8 cellular contexts compared by ENCODE assay signal in the genomic region with DNA sequence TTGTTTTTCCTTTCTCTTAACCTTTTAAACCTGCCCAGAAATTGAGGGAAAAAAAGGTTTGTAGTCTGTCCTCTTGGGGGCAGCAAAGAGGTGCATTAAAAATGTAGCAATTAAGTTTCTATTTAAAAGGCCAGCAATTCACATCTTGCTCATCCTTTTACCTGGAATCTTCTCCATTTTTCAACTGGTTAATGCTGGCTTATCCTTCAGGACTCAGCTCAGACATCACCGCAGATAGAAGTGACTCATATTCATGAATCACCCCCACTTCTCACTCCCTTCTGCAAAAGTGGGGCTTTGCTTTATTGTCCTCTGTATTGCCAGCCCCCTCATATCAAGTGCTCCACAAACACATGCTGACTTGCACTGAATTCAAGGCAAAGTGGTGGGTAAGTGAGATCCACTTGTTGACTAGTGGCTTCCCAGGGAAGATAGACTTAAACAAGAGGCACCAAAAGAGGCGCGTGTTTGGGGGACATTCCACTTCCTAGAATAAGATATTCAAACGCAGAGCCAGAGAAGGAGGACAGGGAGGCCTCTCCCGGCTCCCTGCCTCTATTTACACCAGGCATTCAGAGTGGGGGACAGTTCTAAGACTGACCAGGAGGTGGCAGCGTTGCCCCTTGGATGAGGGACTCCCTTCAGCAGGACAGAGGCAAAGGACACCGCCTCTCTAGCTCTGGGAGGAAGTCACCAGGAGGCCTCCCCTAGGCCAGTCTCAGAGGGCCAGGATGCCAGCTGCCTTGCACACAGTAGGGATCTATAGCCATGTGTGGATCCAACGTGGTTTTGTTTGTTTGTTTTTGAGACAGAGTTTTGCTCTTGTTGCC. TPM values are rescaled to one million over a fixed set of nuclear protein-coding genes. Genes with fewer than 3 reads are reported as not detected.
DNase-seq lines count a peak whose midpoint lies in the region; ATAC-seq and TF ChIP-seq lines count a peak whose summit lies in the region.

No MANE protein-coding gene starts in this region.

- no peak overlapping the region for H3K4me3 ChIP-seq in DOHH2 (ENCODE audit: low read length)

- H3K9me3 ChIP-seq in DOHH2 (ENCODE audit: control insufficient read depth, insufficient read depth, low read length) (no peaks in the 10 kb centered on the region), H9 (ENCODE audit: control insufficient read depth, low read depth, low read length) (no peaks in the 10 kb centered on the region)

- H3K36me3 Mint-ChIP-seq in H9 (ENCODE audit: insufficient read depth in 1 of 3, low read depth in 3 of 3), result no peaks in the 10 kb centered on the region
- H3K36me3 Mint-ChIP-seq in T-helper 1 cell treated with Interleukin-12 subunit alpha and Interleukin-12 subunit beta and Interleukin-4 antibody, amounts not matched to agents 30 μg/mL and 1 μg/mL, for 36 hours (ENCODE audit: low read depth), result no peaks in the 10 kb centered on the region

- H3K23me2 ChIP-seq in H9 (ENCODE audit: insufficient read length, low read depth, low read length, poor library complexity, severe bottlenecking), result no peaks in the 10 kb centered on the region

- no peaks in the 10 kb centered on the region for H3F3A ChIP-seq in DOHH2 (ENCODE audit: control insufficient read depth, insufficient read depth)

- no peak overlapping the region for H2BK5ac ChIP-seq in H9 (ENCODE audit: insufficient read length, low read length)

- H2AFZ ChIP-seq in H9 (ENCODE audit: low read length), result no peak overlapping the region

- no peaks in the 10 kb centered on the region for H3K9me3 Mint-ChIP-seq in H9
- H3K9me3 Mint-ChIP-seq in T-helper 1 cell treated with Interleukin-12 subunit alpha and Interleukin-12 subunit beta and Interleukin-4 antibody, amounts not matched to agents 30 μg/mL and 1 μg/mL, for 36 hours, result no peaks in the 10 kb centered on the region

- H3K4me1 Mint-ChIP-seq in H9, result peaks cover 15% of the 10 kb centered on the region in 2 experiments
- H3K4me1 Mint-ChIP-seq in T-helper 1 cell treated with Interleukin-12 subunit alpha and Interleukin-12 subunit beta and Interleukin-4 antibody, amounts not matched to agents 30 μg/mL and 1 μg/mL, for 36 hours (ENCODE audit: low read depth), result peaks cover 46% of the 10 kb centered on the region

- H3K79me2 ChIP-seq in DOHH2 (ENCODE audit: control insufficient read depth, low read length) (no peaks in the 10 kb centered on the region), H9 (ENCODE audit: insufficient read depth, low read length) (no peaks in the 10 kb centered on the region)

- H3K27me3 ChIP-seq in DOHH2 (ENCODE audit: control insufficient read depth, low read length), result 0 out of 2 replicates have a peak, but pooled peaks cover 2% of the 10 kb centered on the region
- no peaks in the 10 kb centered on the region for H3K27me3 ChIP-seq in H9 (ENCODE audit: insufficient read depth, low read length)

- no peak overlapping the region for H4K8ac ChIP-seq in H9 (replicated peaks; ENCODE audit: insufficient read length, low read depth, low read length)

- no peak overlapping the region for H4K5ac ChIP-seq in H9 (ENCODE audit: insufficient read length, low read depth, low read length)

- no peak overlapping the region for H3K9ac ChIP-seq in H9 (ENCODE audit: extremely low read depth, insufficient read length, low read length)

- H4K91ac ChIP-seq in H9 (ENCODE audit: insufficient read length, low read depth, low read length), result no peak overlapping the region

- no peaks in the 10 kb centered on the region for H3K9me2 ChIP-seq in DOHH2 (replicated peaks; ENCODE audit: control insufficient read depth, low read length)

- ATAC-seq in left ventricle myocardium superior, result peak; percentile 96
- no peak for ATAC-seq in GM18873 (IDR thresholded peaks at IDR 0.05; ENCODE audit: low FRiP score, unreplicated experiment)

- H3K27ac ChIP-seq in DOHH2 (ENCODE audit: low read depth, low read length) (no peak overlapping the region), H9 (ENCODE audit: insufficient read length, low read depth, low read length) (no peak overlapping the region)

- H4K20me1 ChIP-seq in DOHH2 (ENCODE audit: control insufficient read depth, insufficient read depth, low read depth, low read length) (no peaks in the 10 kb centered on the region), H9 (ENCODE audit: control insufficient read depth, insufficient read depth, insufficient read length) (no peaks in the 10 kb centered on the region)

- H2AK5ac ChIP-seq in H9 (ENCODE audit: insufficient read length, low read length), result no peak overlapping the region

- H3K4me1 ChIP-seq in DOHH2 (ENCODE audit: control insufficient read depth, low read length), result no peaks in the 10 kb centered on the region
- no peaks in the 10 kb centered on the region for H3K4me1 ChIP-seq in H9 (ENCODE audit: insufficient read depth, low read length)

- no peak overlapping the region for H3K56ac ChIP-seq in H9 (ENCODE audit: insufficient read length, low read depth, low read length)

- H3K27me3 Mint-ChIP-seq in H9 (ENCODE audit: low read depth), result peaks cover 3% of the 10 kb centered on the region; the same call in 1 of the 2 replicates
- no peaks in the 10 kb centered on the region for H3K27me3 Mint-ChIP-seq in T-helper 1 cell treated with Interleukin-12 subunit alpha and Interleukin-12 subunit beta and Interleukin-4 antibody, amounts not matched to agents 30 μg/mL and 1 μg/mL, for 36 hours (ENCODE audit: low read depth)

- no peak overlapping the region for H3K14ac ChIP-seq in H9 (ENCODE audit: insufficient read depth, low read length)

- no peak overlapping the region for H3K4me3 Mint-ChIP-seq in H9
- no peak overlapping the region for H3K4me3 Mint-ChIP-seq in T-helper 1 cell treated with Interleukin-12 subunit alpha and Interleukin-12 subunit beta and Interleukin-4 antibody, amounts not matched to agents 30 μg/mL and 1 μg/mL, for 36 hours

- TF ChIP-seq CTCF in DOHH2 (IDR thresholded peaks at IDR 0.05; ENCODE audit: low read depth, low read length, poor library complexity, severe bottlenecking), result peak; percentile 54
- peak; percentile 88 for TF ChIP-seq CTCF in H9 (conservative IDR thresholded peaks at IDR 0.05)

- H3K79me1 ChIP-seq in H9 (ENCODE audit: insufficient read depth, low read depth, low read length, poor library complexity, severe bottlenecking), result no peaks in the 10 kb centered on the region

- H2BK12ac ChIP-seq in H9 (ENCODE audit: insufficient read length, low read depth, low read length), result no peak overlapping the region

- no peaks in the 10 kb centered on the region for H3K36me3 ChIP-seq in DOHH2 (ENCODE audit: control insufficient read depth, low read length)

- H2BK120ac ChIP-seq in H9 (ENCODE audit: low read depth, low read length, poor library complexity, severe bottlenecking), result no peak overlapping the region

- no peak overlapping the region for H2BK15ac ChIP-seq in H9 (ENCODE audit: low read depth, low read length)

- no CpG with 5 or more reads among the region's 8 CpGs for WGBS in H9 (ENCODE audit: extremely low coverage, insufficient read length, low lambda C conversion rate)

- no peak overlapping the region for H3K23ac ChIP-seq in H9 (ENCODE audit: insufficient read length, low read depth, low read length)

- H2BK20ac ChIP-seq in H9 (ENCODE audit: low read depth, low read length, poor library complexity, severe bottlenecking), result no peak overlapping the region

- intact Hi-C loops in left ventricle myocardium superior (cut with micrococcal nuclease), result loop anchor here (2.0 kb wide), 1 partner anchor 312 kb away; no protein-coding TSS in a partner anchor

- no peak overlapping the region for H3K4ac ChIP-seq in H9 (ENCODE audit: low read depth, low read length)

- no peak overlapping the region for H3K18ac ChIP-seq in H9 (ENCODE audit: insufficient read length, low read depth, low read length)

- H3K4me2 ChIP-seq in DOHH2 (ENCODE audit: low read length) (no peak overlapping the region), H9 (ENCODE audit: insufficient read depth, insufficient read length, low read length) (no peak overlapping the region)

- peak overlapping the region; percentile 25 to 81 (median 77); a peak in 3 of 7 replicates for H3K27ac Mint-ChIP-seq in H9
- H3K27ac Mint-ChIP-seq in T-helper 1 cell treated with Interleukin-12 subunit alpha and Interleukin-12 subunit beta and Interleukin-4 antibody, amounts not matched to agents 30 μg/mL and 1 μg/mL, for 36 hours, result peak overlapping the region; percentile 37

- DNase-seq in H9, result peak; percentile 93
- DNase-seq in NCI-H128 (lab: John Stamatoyannopoulos, UW; ENCODE audit: unreplicated experiment), result peak; percentile 68
- DNase-seq in amniotic stem cell (lab: John Stamatoyannopoulos, UW), result peak; percentile 78
- peak; percentile 89 for DNase-seq in left ventricle myocardium superior
- peak; percentile 89 for DNase-seq in retina

- no peak overlapping the region for H3T11ph ChIP-seq in H9 (ENCODE audit: low read length)

RNA-seq across cellular contexts. Expression of a gene that starts 23.2 kb away (rescaled TPM):
- total RNA-seq in H9 (2021), result 1.1 and 1.4 TPM in 2 replicates
- not detected for total RNA-seq in left ventricle myocardium superior
